ENCODE assay signal across 14 cellular contexts in genomic region chr18:30481871-30482270, GRCh38.
DNase-seq lines count a peak whose midpoint lies in the region; ATAC-seq and TF ChIP-seq lines count a peak whose summit lies in the region.
"Had no signal": no experiment of that assay in that cellular context is flagged by ENCODE, and none has a peak within 500 bp of the region (broad histone marks: within the 10 kb centered on the region; RNA-seq: fewer than 3 reads in every experiment).

No MANE protein-coding gene starts in this region.

- H3K27me3 Mint-ChIP-seq in H9 (ENCODE audit: low read depth), result no peaks in the 10 kb centered on the region
- H3K27me3 Mint-ChIP-seq in WTC11 (ENCODE audit: low read depth), result no peaks in the 10 kb centered on the region
- H3K27me3 Mint-ChIP-seq: B cell; CD4-positive, alpha-beta T cell had no signal

- H2BK20ac ChIP-seq in H9 (ENCODE audit: low read depth, low read length, poor library complexity, severe bottlenecking), result no peak overlapping the region

- H3K27ac ChIP-seq in H9 (ENCODE audit: insufficient read length, low read depth, low read length), result no peak overlapping the region
- H3K27ac ChIP-seq in mesendoderm (ENCODE audit: low read depth, low read length), result no peak overlapping the region
- no peak overlapping the region for H3K27ac ChIP-seq in testis
- H3K27ac ChIP-seq in PC-9, result no peak overlapping the region
- H3K27ac ChIP-seq: HL-60 had no signal

- H3T11ph ChIP-seq in H9 (ENCODE audit: low read length), result no peak overlapping the region

- H3K23me2 ChIP-seq in H9 (ENCODE audit: insufficient read length, low read depth, low read length, poor library complexity, severe bottlenecking), result no peaks in the 10 kb centered on the region

- no peaks in the 10 kb centered on the region for H3K9me3 Mint-ChIP-seq in H9
- H3K9me3 Mint-ChIP-seq in WTC11, result 0 out of 2 replicates have a peak, but pooled peaks cover 4% of the 10 kb centered on the region

- CTCF ChIA-PET in WTC11 (lab: Charles Lee) (no interaction called here), PC-9 (lab: Charles Lee) (no interaction called here)

- H3K4ac ChIP-seq in H9 (ENCODE audit: low read depth, low read length) (no peak overlapping the region), mesendoderm (ENCODE audit: low read depth, low read length) (no peak overlapping the region)

- H3K23ac ChIP-seq in H9 (ENCODE audit: insufficient read length, low read depth, low read length) (no peak overlapping the region), mesendoderm (ENCODE audit: low read length) (no peak overlapping the region)

- H3K27me3 ChIP-seq in H9 (ENCODE audit: insufficient read depth, low read length), result no peaks in the 10 kb centered on the region
- H3K27me3 ChIP-seq in mesendoderm (ENCODE audit: insufficient read depth, low read length, poor library complexity), result no peaks in the 10 kb centered on the region
- H3K27me3 ChIP-seq in testis, result no peaks in the 10 kb centered on the region
- no peaks in the 10 kb centered on the region for H3K27me3 ChIP-seq in PC-9 (ENCODE audit: insufficient read depth, low read depth)

- no peak overlapping the region for H4K8ac ChIP-seq in H9 (replicated peaks; ENCODE audit: insufficient read length, low read depth, low read length)
- H4K8ac ChIP-seq in mesendoderm (ENCODE audit: low read depth, low read length), result no peak overlapping the region

- H3K4me1 ChIP-seq in H9 (ENCODE audit: insufficient read depth, low read length), result no peaks in the 10 kb centered on the region
- H3K4me1 ChIP-seq in mesendoderm (ENCODE audit: control insufficient read depth, low read depth, low read length), result no peaks in the 10 kb centered on the region
- H3K4me1 ChIP-seq in testis, result no peaks in the 10 kb centered on the region
- H3K4me1 ChIP-seq in PC-9 (replicated peaks; ENCODE audit: insufficient read depth), result no peaks in the 10 kb centered on the region

- no peak overlapping the region for H3K56ac ChIP-seq in H9 (ENCODE audit: insufficient read length, low read depth, low read length)
- H3K56ac ChIP-seq in mesendoderm (ENCODE audit: low read length), result no peak overlapping the region

- no CpG with 5 or more reads among the region's 8 CpGs for WGBS in H9 (ENCODE audit: extremely low coverage, insufficient read length, low lambda C conversion rate)
- WGBS in mesendoderm (ENCODE audit: extremely low coverage, insufficient coverage, low lambda C conversion rate), result no CpG with 5 or more reads among the region's 8 CpGs
- WGBS in testis, 2 donors, result 66 to 72% methylated on average over 8 of the region's 8 CpGs

- DNase-seq in H9 (peak; percentile 27), WTC11 (ENCODE audit: low spot score) (no peak), iPS DF 19.7 (ENCODE audit: low read depth, low spot score) (peak; percentile 17), mesendoderm (peak; percentile 86), testis (no peak), PC-9 (no peak), GM20000 (ENCODE audit: low spot score) (no peak)
- DNase-seq: C1 segment of cervical spinal cord; Calu3; CD4-positive, alpha-beta T cell; DMS 273 treated with DMSO at 0.1 percent for 48 hours had no signal

- no peaks in the 10 kb centered on the region for H3K9me2 ChIP-seq in PC-9 (ENCODE audit: insufficient read depth)

- no peaks in the 10 kb centered on the region for H3F3A ChIP-seq in PC-9 (ENCODE audit: insufficient read depth, low read depth)

- POLR2A ChIA-PET in WTC11 (lab: Charles Lee) (no interaction called here), PC-9 (lab: Charles Lee; ENCODE audit: unreplicated experiment) (no interaction called here)

- no TSS peak for BruUV-seq in PC-9 (replicated peaks; lab: Mats Ljungman, UMichigan)

- H2BK12ac ChIP-seq in H9 (ENCODE audit: insufficient read length, low read depth, low read length), result no peak overlapping the region

- ATAC-seq in WTC11, result peak; percentile 72
- ATAC-seq: GM12878 had no signal

- H3K4me3 ChIP-seq in mesendoderm (ENCODE audit: low read length) (no peak overlapping the region), testis (no peak overlapping the region), PC-9 (no peak overlapping the region)
- H3K4me3 ChIP-seq: GM12878 had no signal

- TF ChIP-seq CTCF in H9 (conservative IDR thresholded peaks at IDR 0.05) (no peak), WTC11 (IDR thresholded peaks at IDR 0.05) (no peak), testis (IDR thresholded peaks at IDR 0.05) (no peak), PC-9 (conservative IDR thresholded peaks at IDR 0.05) (no peak), GM20000 (IDR thresholded peaks at IDR 0.05; ENCODE audit: extremely low read depth, missing control alignments) (no peak)

- H2BK15ac ChIP-seq in H9 (ENCODE audit: low read depth, low read length) (no peak overlapping the region), mesendoderm (replicated peaks; ENCODE audit: low read depth) (no peak overlapping the region)

- H4K20me1 ChIP-seq in H9 (ENCODE audit: control insufficient read depth, insufficient read depth, insufficient read length), result no peaks in the 10 kb centered on the region
- no peaks in the 10 kb centered on the region for H4K20me1 ChIP-seq in PC-9 (ENCODE audit: insufficient read depth)

- H3K36me3 Mint-ChIP-seq in H9 (ENCODE audit: insufficient read depth in 1 of 3, low read depth in 3 of 3) (no peaks in the 10 kb centered on the region; a peak in 1 of 7 replicates), WTC11 (no peaks in the 10 kb centered on the region)

- intact Hi-C loops in testis (cut with DNase I; ENCODE audit: low total_unique reads) (no loop called here), PC-9 (cut with micrococcal nuclease; ENCODE audit: unreplicated experiment) (no loop called here)

- H3K14ac ChIP-seq in H9 (ENCODE audit: insufficient read depth, low read length), result no peak overlapping the region

- H3K79me2 ChIP-seq in H9 (ENCODE audit: insufficient read depth, low read length), result no peaks in the 10 kb centered on the region
- H3K79me2 ChIP-seq in mesendoderm (ENCODE audit: control insufficient read depth, insufficient read depth, low read length), result no peaks in the 10 kb centered on the region
- no peaks in the 10 kb centered on the region for H3K79me2 ChIP-seq in PC-9 (ENCODE audit: low read depth)

- H2AK5ac ChIP-seq in H9 (ENCODE audit: insufficient read length, low read length) (no peak overlapping the region), mesendoderm (ENCODE audit: low read length) (no peak overlapping the region)

- TF ChIP-seq POLR2A in testis (IDR thresholded peaks at IDR 0.05), result no peak

- H3K9me3 ChIP-seq in H9 (ENCODE audit: control insufficient read depth, low read depth, low read length) (no peaks in the 10 kb centered on the region), testis (no peaks in the 10 kb centered on the region), PC-9 (ENCODE audit: insufficient read depth, low read depth) (no peaks in the 10 kb centered on the region)

- no peak overlapping the region for H4K91ac ChIP-seq in H9 (ENCODE audit: insufficient read length, low read depth, low read length)

- H3K36me3 ChIP-seq in mesendoderm (ENCODE audit: control insufficient read depth, insufficient read depth, low read length) (no peaks in the 10 kb centered on the region), testis (ENCODE audit: low read depth, missing control alignments) (no peaks in the 10 kb centered on the region), PC-9 (ENCODE audit: low read depth) (no peaks in the 10 kb centered on the region)

- H2BK5ac ChIP-seq in H9 (ENCODE audit: insufficient read length, low read length) (no peak overlapping the region), mesendoderm (ENCODE audit: low read length) (no peak overlapping the region)

- H3K18ac ChIP-seq in H9 (ENCODE audit: insufficient read length, low read depth, low read length) (no peak overlapping the region), mesendoderm (ENCODE audit: low read length) (peak overlapping the region; percentile 39)

- H3K4me1 Mint-ChIP-seq in H9 (0 out of 4 replicates have a peak, but pooled peaks cover 0 to 4% of the 10 kb centered on the region in 2 experiments), WTC11 (peaks cover 5% of the 10 kb centered on the region; the same call in 1 of the 2 replicates)
- H3K4me1 Mint-ChIP-seq: B cell had no signal

- no peaks in the 10 kb centered on the region for H3K79me1 ChIP-seq in H9 (ENCODE audit: insufficient read depth, low read depth, low read length, poor library complexity, severe bottlenecking)
- no peaks in the 10 kb centered on the region for H3K79me1 ChIP-seq in mesendoderm (ENCODE audit: low read length)

- H3K27ac Mint-ChIP-seq in H9 (no peak overlapping the region), WTC11 (no peak overlapping the region)
- H3K27ac Mint-ChIP-seq: B cell; CD4-positive, alpha-beta T cell had no signal

- H4K5ac ChIP-seq in H9 (ENCODE audit: insufficient read length, low read depth, low read length), result no peak overlapping the region
- H4K5ac ChIP-seq in mesendoderm (ENCODE audit: low read length), result no peak overlapping the region

- H3K4me3 Mint-ChIP-seq in H9, result no peak overlapping the region
- H3K4me3 Mint-ChIP-seq in WTC11, result no peak overlapping the region
- H3K4me3 Mint-ChIP-seq: B cell; CD4-positive, alpha-beta T cell had no signal

- H3K9ac ChIP-seq in H9 (ENCODE audit: extremely low read depth, insufficient read length, low read length) (no peak overlapping the region), mesendoderm (ENCODE audit: low read length) (no peak overlapping the region)

- H2AFZ ChIP-seq in H9 (ENCODE audit: low read length) (no peak overlapping the region), PC-9 (no peak overlapping the region)

- H3K4me2 ChIP-seq in H9 (ENCODE audit: insufficient read depth, insufficient read length, low read length) (no peak overlapping the region), mesendoderm (ENCODE audit: low read length) (no peak overlapping the region), PC-9 (no peak overlapping the region)

- H2BK120ac ChIP-seq in H9 (ENCODE audit: low read depth, low read length, poor library complexity, severe bottlenecking) (no peak overlapping the region), mesendoderm (ENCODE audit: low read depth, low read length) (no peak overlapping the region)

TF ChIP-seq in WTC11, 78 proteins besides CTCF, POLR2A, EP300 and RAD21 (continues in another document):
- TF ChIP-seq GTF2I (CRISPR knock-in tag; conservative IDR thresholded peaks at IDR 0.05), result no peak

Comparison
In these comparisons a context has a peak if more than half of its experiments do, and no peak if none do; other contexts are left out.
1. DNase-seq: peak in H9 (single experiment), iPS DF 19.7 (single experiment) and mesendoderm (single experiment); none in WTC11 (single experiment), testis (single experiment), PC-9 (0 of 2) and GM20000 (single experiment).